Comparison of ENCODE assay signal across 9 cellular contexts in genomic region chr2:223896751-223897320, GRCh38. TPM values are rescaled to one million over a fixed set of nuclear protein-coding genes. Genes with fewer than 3 reads are reported as not detected.
A peak's percentile ranks its signal among the peaks of the same experiment; 100 is the strongest.
DNase-seq lines count a peak whose midpoint lies in the region; ATAC-seq, FAIRE-seq and TF ChIP-seq lines count a peak whose summit lies in the region.
"Had no signal": no experiment of that assay in that cellular context is flagged by ENCODE, and none has a peak within 500 bp of the region (broad histone marks: within the 10 kb centered on the region; RNA-seq: fewer than 3 reads in every experiment).

No MANE protein-coding gene starts in this region.

- H2BK5ac ChIP-seq in IMR-90 (ENCODE audit: low read depth, low read length, poor library complexity, severe bottlenecking): no peak overlapping the region

- dilution Hi-C loops in IMR-90 (cut with HindIII; ENCODE audit: low sequenced_read_pairs, unreplicated experiment): no loop called here

- H2BK20ac ChIP-seq in IMR-90 (ENCODE audit: low read depth, low read length): no peak overlapping the region

- H4K8ac ChIP-seq in IMR-90 (ENCODE audit: low read depth in 2 of 2, low read length in 2 of 2): no peak overlapping the region

- H3K4me1 ChIP-seq in IMR-90 (ENCODE audit: control insufficient read depth, insufficient read depth, low read length): peaks cover 1% of the 10 kb centered on the region
- no peaks in the 10 kb centered on the region for H3K4me1 ChIP-seq in tibial artery

- peaks cover 5% of the 10 kb centered on the region; the same call in 1 of the 2 replicates for H3K9me1 ChIP-seq in IMR-90 (ENCODE audit: insufficient read depth, low read length)

- peak; percentile 50 for FAIRE-seq in GM12892 (lab: Jason Lieb, UNC)
- FAIRE-seq: endometrium had no signal

- H3K79me1 ChIP-seq in IMR-90 (ENCODE audit: low read depth in 1 of 2, low read length in 2 of 2): peaks cover 4 to 34% of the 10 kb centered on the region in 2 experiments

- no peak overlapping the region for H2BK15ac ChIP-seq in IMR-90 (ENCODE audit: low read depth, low read length)

- no peak overlapping the region for H3K14ac ChIP-seq in IMR-90 (replicated peaks; ENCODE audit: low read depth, low read length)

- BruUV-seq in IMR-90 (replicated peaks; lab: Mats Ljungman, UMichigan): no TSS peak

- H3K56ac ChIP-seq in IMR-90 (ENCODE audit: extremely low read depth, insufficient read depth, low read length): no peak overlapping the region

- ATAC-seq in GM21576 (IDR thresholded peaks at IDR 0.05; ENCODE audit: unreplicated experiment) (peak; percentile 70), IMR-90 (ENCODE audit: low read depth) (no peak), left colon (no peak)

- H3K36me3 ChIP-seq in IMR-90 (ENCODE audit: control insufficient read depth, insufficient read depth, low read length): peaks cover 34% of the 10 kb centered on the region
- peaks cover 44 to 86% (median 60%) of the 10 kb centered on the region in 3 donors for H3K36me3 ChIP-seq in tibial artery

- H4K20me1 ChIP-seq in IMR-90 (ENCODE audit: insufficient read depth, low read length): no peaks in the 10 kb centered on the region

- DNase-seq in GM12892 (ENCODE audit: insufficient read length) (no peak), IMR-90 (peak; percentile 12), epithelial cell of prostate (ENCODE audit: low read depth, low spot score) (no peak), left colon (no peak), RWPE1 (ENCODE audit: low spot score) (no peak), tibial artery (no peak), DMS 273 (lab: John Stamatoyannopoulos, UW; ENCODE audit: unreplicated experiment) (no peak)

- H2BK120ac ChIP-seq in IMR-90 (ENCODE audit: low read depth, low read length): no peak overlapping the region

- no peak overlapping the region for H4K91ac ChIP-seq in IMR-90 (ENCODE audit: insufficient read depth, low read depth, low read length)

- H3K27me3 ChIP-seq in IMR-90 (ENCODE audit: control insufficient read depth, insufficient read depth, low read length) (no peaks in the 10 kb centered on the region), tibial artery (no peaks in the 10 kb centered on the region)

- H4K5ac ChIP-seq in IMR-90 (ENCODE audit: low read depth, low read length): no peak overlapping the region

- H3K9ac ChIP-seq in IMR-90 (ENCODE audit: low read depth, low read length): no peak overlapping the region

- H3K9me3 ChIP-seq in IMR-90 (ENCODE audit: control insufficient read depth, insufficient read depth, low read length) (no peaks in the 10 kb centered on the region), tibial artery (no peaks in the 10 kb centered on the region)

- no peak overlapping the region for H3K18ac ChIP-seq in IMR-90 (ENCODE audit: low read depth, low read length)

- no peak overlapping the region for H2AFZ ChIP-seq in IMR-90 (replicated peaks; ENCODE audit: low read length, poor library complexity)

- H2AK5ac ChIP-seq in IMR-90 (ENCODE audit: low read depth, low read length): no peak overlapping the region

- 0 out of 2 replicates have a peak, but pooled peaks have one; percentile 20 for TF ChIP-seq POLR2A in GM12892 (IDR thresholded peaks at IDR 0.05; ENCODE audit: low read depth, low read length)
- no peak for TF ChIP-seq POLR2A in IMR-90 (IDR thresholded peaks at IDR 0.05; ENCODE audit: low read depth, low read length)

- CTCF ChIA-PET in IMR-90 (lab: Yijun Ruan, JAX) (interaction anchor here (0.6 kb wide), 1 partner anchor 46 kb away, joined by 3 read pairs; no protein-coding TSS in a partner anchor), RWPE1 (lab: Yijun Ruan, JAX) (no interaction called here)

- H3K4me2 ChIP-seq in IMR-90 (ENCODE audit: low read depth, low read length): no peak overlapping the region

- WGBS in IMR-90 (ENCODE audit: extremely low coverage in 2 of 2, insufficient read length in 1 of 2), 2 experiments: 93% methylated on average over 2 of the region's 5 CpGs; no CpG with 5 or more reads in 1 of the 2 experiments

- POLR2A ChIA-PET in IMR-90 (lab: Charles Lee; ENCODE audit: unreplicated experiment): no interaction called here
- POLR2A ChIA-PET in RWPE1 (lab: Yijun Ruan, JAX; ENCODE audit: low non-redundant PET): no interaction called here

- in situ Hi-C loops in IMR-90 (cut with MboI; ENCODE audit: low sequenced_read_pairs): no loop called here

- no peak overlapping the region for H3K23ac ChIP-seq in IMR-90 (ENCODE audit: low read depth, low read length)

- intact Hi-C loops in IMR-90 (cut with micrococcal nuclease) (no loop called here), left colon (cut with DNase I, micrococcal nuclease) (no loop called here), tibial artery (cut with DNase I; ENCODE audit: low total_unique reads) (no loop called here)

- TF ChIP-seq RAD21 in IMR-90 (IDR thresholded peaks at IDR 0.05; ENCODE audit: low read length): no peak

- H3K4me3 ChIP-seq in IMR-90 (ENCODE audit: insufficient read depth, low read depth, low read length) (no peak overlapping the region), tibial artery (no peak overlapping the region)

- H2AK9ac ChIP-seq in IMR-90 (replicated peaks; ENCODE audit: low read depth, low read length, poor library complexity): no peak overlapping the region

- H3K27ac ChIP-seq in IMR-90 (ENCODE audit: insufficient read depth, low read length) (no peak overlapping the region), epithelial cell of prostate (peak overlapping the region; percentile 63), RWPE1 (no peak overlapping the region), tibial artery (no peak overlapping the region)

- H3K4ac ChIP-seq in IMR-90 (ENCODE audit: low read depth, low read length): no peak overlapping the region

- TF ChIP-seq CTCF in IMR-90 (conservative IDR thresholded peaks at IDR 0.05; ENCODE audit: low read depth, low read length) (no peak), RWPE1 (conservative IDR thresholded peaks at IDR 0.05; ENCODE audit: low read depth) (no peak), tibial artery (IDR thresholded peaks at IDR 0.05) (no peak)

TF ChIP-seq in IMR-90, 13 proteins besides CTCF, POLR2A, EP300 and RAD21:
- TF ChIP-seq MAFK (IDR thresholded peaks at IDR 0.05; ENCODE audit: low read depth, low read length) (no peak), SMC3 (IDR thresholded peaks at IDR 0.05; ENCODE audit: low read depth, low read length) (no peak), USF2 (IDR thresholded peaks at IDR 0.05; ENCODE audit: low read depth, low read length) (no peak), MAZ (IDR thresholded peaks at IDR 0.05; ENCODE audit: borderline replicate concordance, low read depth, low read length) (no peak), NFE2L2 (IDR thresholded peaks at IDR 0.05; ENCODE audit: low read depth, low read length) (no peak), FOS (IDR thresholded peaks at IDR 0.05; ENCODE audit: low read depth, low read length) (no peak), BHLHE40 (IDR thresholded peaks at IDR 0.05; ENCODE audit: low read depth, low read length) (no peak), ELK1 (IDR thresholded peaks at IDR 0.05; ENCODE audit: borderline replicate concordance, low read depth, low read length) (no peak), CHD1 (IDR thresholded peaks at IDR 0.05; ENCODE audit: low read depth, low read length) (no peak), MXI1 (IDR thresholded peaks at IDR 0.05; ENCODE audit: borderline replicate concordance, low read depth, low read length) (no peak)

RNA-seq across cellular contexts. Expression of gene WDFY1, which starts 48.3 kb away (rescaled TPM):
- polyA plus RNA-seq in GM12892 (2012; ENCODE audit: missing spikeins): 16.5 TPM
- 93.6 and 115 TPM in 2 replicates for total RNA-seq in IMR-90 (2012; rRNA removed)
- 29.5 and 35.6 TPM in 2 replicates for polyA plus RNA-seq in IMR-90 (2012; rRNA removed)
- polyA plus RNA-seq in IMR-90 (2012; cell fraction: cytosol; rRNA removed): 11.5 and 21.4 TPM in 2 replicates
- 77.1 and 110 TPM in 2 replicates for polyA plus RNA-seq in IMR-90 (2012; cell fraction: nucleus; rRNA removed; ENCODE audit: low replicate concordance)
- 10 to 100 TPM; 67.7 to 73.4 TPM for total RNA-seq in left colon

RNA-seq across cellular contexts. Expression of gene AP1S3, which starts 59.5 kb away (rescaled TPM):
- 12.4 TPM for polyA plus RNA-seq in GM12892 (2012; ENCODE audit: missing spikeins)
- total RNA-seq in IMR-90 (2012; rRNA removed) (2.5 and 5.8 TPM in 2 replicates), left colon (10 to 100 TPM in 1 of 2 donors, 1 to 10 TPM in 1; 7.0 to 13.5 TPM)
- polyA plus RNA-seq in IMR-90 (2012; rRNA removed): 3.1 and 4.1 TPM in 2 replicates
- polyA plus RNA-seq in IMR-90 (2012; cell fraction: cytosol; rRNA removed): 0.96 and 1.0 TPM in 2 replicates
- polyA plus RNA-seq in IMR-90 (2012; cell fraction: nucleus; rRNA removed; ENCODE audit: low replicate concordance): 0.47 and 1.4 TPM in 2 replicates
